Comparison of ENCODE assay signal across 1 cellular context in the genomic region with DNA sequence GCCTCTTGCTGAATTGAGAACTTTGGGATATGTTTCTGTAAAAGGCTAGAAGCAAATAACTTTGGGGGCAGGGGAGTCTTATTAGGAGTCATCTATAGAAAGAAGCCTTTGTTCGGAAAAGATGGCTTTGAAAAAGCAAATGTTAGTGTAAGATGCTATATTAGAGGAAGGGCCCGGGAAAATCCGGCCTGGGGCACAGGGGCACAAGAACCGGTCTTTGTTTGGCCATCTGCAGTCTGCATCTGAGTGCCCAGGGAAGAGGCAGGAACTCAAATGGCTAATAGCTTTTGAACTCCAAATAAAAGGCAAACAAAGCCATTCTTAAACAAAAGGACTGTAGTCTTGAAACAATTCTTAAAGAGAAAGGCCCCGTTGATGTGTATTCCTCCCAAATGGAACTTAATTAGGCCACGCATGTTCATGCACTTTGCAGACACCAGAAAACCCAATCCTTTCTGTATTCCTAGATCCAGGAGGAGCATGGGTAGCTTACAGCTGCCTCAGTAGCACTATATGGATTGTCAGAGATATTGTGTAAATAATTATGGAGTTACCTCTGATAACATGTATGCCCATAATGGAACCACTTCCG.
TF ChIP-seq lines count a peak whose summit lies in the region.

No MANE protein-coding gene starts in this region.

TF ChIP-seq in HepG2, 621 proteins besides CTCF, POLR2A, EP300 and RAD21 (continued from another document and continues in another):
- TF ChIP-seq, protein P1, sequence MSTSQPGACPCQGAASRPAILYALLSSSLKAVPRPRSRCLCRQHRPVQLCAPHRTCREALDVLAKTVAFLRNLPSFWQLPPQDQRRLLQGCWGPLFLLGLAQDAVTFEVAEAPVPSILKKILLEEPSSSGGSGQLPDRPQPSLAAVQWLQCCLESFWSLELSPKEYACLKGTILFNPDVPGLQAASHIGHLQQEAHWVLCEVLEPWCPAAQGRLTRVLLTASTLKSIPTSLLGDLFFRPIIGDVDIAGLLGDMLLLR (CRISPR knock-in tag; IDR thresholded peaks at IDR 0.05): no peak
- TF ChIP-seq CREM (IDR thresholded peaks at IDR 0.05): peak; percentile 84
- TF ChIP-seq CREM (CRISPR knock-in tag; IDR thresholded peaks at IDR 0.05): no peak
- TF ChIP-seq, protein P2, sequence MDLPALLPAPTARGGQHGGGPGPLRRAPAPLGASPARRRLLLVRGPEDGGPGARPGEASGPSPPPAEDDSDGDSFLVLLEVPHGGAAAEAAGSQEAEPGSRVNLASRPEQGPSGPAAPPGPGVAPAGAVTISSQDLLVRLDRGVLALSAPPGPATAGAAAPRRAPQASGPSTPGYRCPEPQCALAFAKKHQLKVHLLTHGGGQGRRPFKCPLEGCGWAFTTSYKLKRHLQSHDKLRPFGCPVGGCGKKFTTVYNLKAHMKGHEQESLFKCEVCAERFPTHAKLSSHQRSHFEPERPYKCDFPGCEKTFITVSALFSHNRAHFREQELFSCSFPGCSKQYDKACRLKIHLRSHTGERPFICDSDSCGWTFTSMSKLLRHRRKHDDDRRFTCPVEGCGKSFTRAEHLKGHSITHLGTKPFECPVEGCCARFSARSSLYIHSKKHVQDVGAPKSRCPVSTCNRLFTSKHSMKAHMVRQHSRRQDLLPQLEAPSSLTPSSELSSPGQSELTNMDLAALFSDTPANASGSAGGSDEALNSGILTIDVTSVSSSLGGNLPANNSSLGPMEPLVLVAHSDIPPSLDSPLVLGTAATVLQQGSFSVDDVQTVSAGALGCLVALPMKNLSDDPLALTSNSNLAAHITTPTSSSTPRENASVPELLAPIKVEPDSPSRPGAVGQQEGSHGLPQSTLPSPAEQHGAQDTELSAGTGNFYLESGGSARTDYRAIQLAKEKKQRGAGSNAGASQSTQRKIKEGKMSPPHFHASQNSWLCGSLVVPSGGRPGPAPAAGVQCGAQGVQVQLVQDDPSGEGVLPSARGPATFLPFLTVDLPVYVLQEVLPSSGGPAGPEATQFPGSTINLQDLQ (CRISPR knock-in tag; IDR thresholded peaks at IDR 0.05): 0 out of 2 replicates have a peak, but pooled peaks have one; percentile 11
- TF ChIP-seq, protein P3, sequence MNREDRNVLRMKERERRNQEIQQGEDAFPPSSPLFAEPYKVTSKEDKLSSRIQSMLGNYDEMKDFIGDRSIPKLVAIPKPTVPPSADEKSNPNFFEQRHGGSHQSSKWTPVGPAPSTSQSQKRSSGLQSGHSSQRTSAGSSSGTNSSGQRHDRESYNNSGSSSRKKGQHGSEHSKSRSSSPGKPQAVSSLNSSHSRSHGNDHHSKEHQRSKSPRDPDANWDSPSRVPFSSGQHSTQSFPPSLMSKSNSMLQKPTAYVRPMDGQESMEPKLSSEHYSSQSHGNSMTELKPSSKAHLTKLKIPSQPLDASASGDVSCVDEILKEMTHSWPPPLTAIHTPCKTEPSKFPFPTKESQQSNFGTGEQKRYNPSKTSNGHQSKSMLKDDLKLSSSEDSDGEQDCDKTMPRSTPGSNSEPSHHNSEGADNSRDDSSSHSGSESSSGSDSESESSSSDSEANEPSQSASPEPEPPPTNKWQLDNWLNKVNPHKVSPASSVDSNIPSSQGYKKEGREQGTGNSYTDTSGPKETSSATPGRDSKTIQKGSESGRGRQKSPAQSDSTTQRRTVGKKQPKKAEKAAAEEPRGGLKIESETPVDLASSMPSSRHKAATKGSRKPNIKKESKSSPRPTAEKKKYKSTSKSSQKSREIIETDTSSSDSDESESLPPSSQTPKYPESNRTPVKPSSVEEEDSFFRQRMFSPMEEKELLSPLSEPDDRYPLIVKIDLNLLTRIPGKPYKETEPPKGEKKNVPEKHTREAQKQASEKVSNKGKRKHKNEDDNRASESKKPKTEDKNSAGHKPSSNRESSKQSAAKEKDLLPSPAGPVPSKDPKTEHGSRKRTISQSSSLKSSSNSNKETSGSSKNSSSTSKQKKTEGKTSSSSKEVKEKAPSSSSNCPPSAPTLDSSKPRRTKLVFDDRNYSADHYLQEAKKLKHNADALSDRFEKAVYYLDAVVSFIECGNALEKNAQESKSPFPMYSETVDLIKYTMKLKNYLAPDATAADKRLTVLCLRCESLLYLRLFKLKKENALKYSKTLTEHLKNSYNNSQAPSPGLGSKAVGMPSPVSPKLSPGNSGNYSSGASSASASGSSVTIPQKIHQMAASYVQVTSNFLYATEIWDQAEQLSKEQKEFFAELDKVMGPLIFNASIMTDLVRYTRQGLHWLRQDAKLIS (CRISPR knock-in tag; IDR thresholded peaks at IDR 0.05): 0 out of 2 replicates have a peak, but pooled peaks have one; percentile 15
- no peak for TF ChIP-seq MLLT10 (CRISPR knock-in tag; IDR thresholded peaks at IDR 0.05)
- no peak for TF ChIP-seq HOXA5 (CRISPR knock-in tag; IDR thresholded peaks at IDR 0.05)
- TF ChIP-seq, protein P4, sequence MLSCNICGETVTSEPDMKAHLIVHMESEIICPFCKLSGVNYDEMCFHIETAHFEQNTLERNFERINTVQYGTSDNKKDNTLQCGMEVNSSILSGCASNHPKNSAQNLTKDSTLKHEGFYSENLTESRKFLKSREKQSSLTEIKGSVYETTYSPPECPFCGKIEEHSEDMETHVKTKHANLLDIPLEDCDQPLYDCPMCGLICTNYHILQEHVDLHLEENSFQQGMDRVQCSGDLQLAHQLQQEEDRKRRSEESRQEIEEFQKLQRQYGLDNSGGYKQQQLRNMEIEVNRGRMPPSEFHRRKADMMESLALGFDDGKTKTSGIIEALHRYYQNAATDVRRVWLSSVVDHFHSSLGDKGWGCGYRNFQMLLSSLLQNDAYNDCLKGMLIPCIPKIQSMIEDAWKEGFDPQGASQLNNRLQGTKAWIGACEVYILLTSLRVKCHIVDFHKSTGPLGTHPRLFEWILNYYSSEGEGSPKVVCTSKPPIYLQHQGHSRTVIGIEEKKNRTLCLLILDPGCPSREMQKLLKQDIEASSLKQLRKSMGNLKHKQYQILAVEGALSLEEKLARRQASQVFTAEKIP (CRISPR knock-in tag; IDR thresholded peaks at IDR 0.05; ENCODE audit: borderline replicate concordance): no peak
- no peak for TF ChIP-seq ETV6 (CRISPR knock-in tag; conservative IDR thresholded peaks at IDR 0.05)
- TF ChIP-seq, protein P5, sequence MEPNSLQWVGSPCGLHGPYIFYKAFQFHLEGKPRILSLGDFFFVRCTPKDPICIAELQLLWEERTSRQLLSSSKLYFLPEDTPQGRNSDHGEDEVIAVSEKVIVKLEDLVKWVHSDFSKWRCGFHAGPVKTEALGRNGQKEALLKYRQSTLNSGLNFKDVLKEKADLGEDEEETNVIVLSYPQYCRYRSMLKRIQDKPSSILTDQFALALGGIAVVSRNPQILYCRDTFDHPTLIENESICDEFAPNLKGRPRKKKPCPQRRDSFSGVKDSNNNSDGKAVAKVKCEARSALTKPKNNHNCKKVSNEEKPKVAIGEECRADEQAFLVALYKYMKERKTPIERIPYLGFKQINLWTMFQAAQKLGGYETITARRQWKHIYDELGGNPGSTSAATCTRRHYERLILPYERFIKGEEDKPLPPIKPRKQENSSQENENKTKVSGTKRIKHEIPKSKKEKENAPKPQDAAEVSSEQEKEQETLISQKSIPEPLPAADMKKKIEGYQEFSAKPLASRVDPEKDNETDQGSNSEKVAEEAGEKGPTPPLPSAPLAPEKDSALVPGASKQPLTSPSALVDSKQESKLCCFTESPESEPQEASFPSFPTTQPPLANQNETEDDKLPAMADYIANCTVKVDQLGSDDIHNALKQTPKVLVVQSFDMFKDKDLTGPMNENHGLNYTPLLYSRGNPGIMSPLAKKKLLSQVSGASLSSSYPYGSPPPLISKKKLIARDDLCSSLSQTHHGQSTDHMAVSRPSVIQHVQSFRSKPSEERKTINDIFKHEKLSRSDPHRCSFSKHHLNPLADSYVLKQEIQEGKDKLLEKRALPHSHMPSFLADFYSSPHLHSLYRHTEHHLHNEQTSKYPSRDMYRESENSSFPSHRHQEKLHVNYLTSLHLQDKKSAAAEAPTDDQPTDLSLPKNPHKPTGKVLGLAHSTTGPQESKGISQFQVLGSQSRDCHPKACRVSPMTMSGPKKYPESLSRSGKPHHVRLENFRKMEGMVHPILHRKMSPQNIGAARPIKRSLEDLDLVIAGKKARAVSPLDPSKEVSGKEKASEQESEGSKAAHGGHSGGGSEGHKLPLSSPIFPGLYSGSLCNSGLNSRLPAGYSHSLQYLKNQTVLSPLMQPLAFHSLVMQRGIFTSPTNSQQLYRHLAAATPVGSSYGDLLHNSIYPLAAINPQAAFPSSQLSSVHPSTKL (CRISPR knock-in tag; IDR thresholded peaks at IDR 0.05): peak; percentile 69
- peak; percentile 85; the same call in 1 of the 2 replicates for TF ChIP-seq SOX5 (CRISPR knock-in tag; IDR thresholded peaks at IDR 0.05; ENCODE audit: borderline replicate concordance)
- TF ChIP-seq, protein P6, sequence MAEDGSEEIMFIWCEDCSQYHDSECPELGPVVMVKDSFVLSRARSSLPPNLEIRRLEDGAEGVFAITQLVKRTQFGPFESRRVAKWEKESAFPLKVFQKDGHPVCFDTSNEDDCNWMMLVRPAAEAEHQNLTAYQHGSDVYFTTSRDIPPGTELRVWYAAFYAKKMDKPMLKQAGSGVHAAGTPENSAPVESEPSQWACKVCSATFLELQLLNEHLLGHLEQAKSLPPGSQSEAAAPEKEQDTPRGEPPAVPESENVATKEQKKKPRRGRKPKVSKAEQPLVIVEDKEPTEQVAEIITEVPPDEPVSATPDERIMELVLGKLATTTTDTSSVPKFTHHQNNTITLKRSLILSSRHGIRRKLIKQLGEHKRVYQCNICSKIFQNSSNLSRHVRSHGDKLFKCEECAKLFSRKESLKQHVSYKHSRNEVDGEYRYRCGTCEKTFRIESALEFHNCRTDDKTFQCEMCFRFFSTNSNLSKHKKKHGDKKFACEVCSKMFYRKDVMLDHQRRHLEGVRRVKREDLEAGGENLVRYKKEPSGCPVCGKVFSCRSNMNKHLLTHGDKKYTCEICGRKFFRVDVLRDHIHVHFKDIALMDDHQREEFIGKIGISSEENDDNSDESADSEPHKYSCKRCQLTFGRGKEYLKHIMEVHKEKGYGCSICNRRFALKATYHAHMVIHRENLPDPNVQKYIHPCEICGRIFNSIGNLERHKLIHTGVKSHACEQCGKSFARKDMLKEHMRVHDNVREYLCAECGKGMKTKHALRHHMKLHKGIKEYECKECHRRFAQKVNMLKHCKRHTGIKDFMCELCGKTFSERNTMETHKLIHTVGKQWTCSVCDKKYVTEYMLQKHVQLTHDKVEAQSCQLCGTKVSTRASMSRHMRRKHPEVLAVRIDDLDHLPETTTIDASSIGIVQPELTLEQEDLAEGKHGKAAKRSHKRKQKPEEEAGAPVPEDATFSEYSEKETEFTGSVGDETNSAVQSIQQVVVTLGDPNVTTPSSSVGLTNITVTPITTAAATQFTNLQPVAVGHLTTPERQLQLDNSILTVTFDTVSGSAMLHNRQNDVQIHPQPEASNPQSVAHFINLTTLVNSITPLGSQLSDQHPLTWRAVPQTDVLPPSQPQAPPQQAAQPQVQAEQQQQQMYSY (CRISPR knock-in tag; IDR thresholded peaks at IDR 0.05): peak; percentile 88
- peak; percentile 54; the same call in 1 of the 2 replicates for TF ChIP-seq SIX4 (CRISPR knock-in tag; IDR thresholded peaks at IDR 0.05)
- TF ChIP-seq, protein P7, sequence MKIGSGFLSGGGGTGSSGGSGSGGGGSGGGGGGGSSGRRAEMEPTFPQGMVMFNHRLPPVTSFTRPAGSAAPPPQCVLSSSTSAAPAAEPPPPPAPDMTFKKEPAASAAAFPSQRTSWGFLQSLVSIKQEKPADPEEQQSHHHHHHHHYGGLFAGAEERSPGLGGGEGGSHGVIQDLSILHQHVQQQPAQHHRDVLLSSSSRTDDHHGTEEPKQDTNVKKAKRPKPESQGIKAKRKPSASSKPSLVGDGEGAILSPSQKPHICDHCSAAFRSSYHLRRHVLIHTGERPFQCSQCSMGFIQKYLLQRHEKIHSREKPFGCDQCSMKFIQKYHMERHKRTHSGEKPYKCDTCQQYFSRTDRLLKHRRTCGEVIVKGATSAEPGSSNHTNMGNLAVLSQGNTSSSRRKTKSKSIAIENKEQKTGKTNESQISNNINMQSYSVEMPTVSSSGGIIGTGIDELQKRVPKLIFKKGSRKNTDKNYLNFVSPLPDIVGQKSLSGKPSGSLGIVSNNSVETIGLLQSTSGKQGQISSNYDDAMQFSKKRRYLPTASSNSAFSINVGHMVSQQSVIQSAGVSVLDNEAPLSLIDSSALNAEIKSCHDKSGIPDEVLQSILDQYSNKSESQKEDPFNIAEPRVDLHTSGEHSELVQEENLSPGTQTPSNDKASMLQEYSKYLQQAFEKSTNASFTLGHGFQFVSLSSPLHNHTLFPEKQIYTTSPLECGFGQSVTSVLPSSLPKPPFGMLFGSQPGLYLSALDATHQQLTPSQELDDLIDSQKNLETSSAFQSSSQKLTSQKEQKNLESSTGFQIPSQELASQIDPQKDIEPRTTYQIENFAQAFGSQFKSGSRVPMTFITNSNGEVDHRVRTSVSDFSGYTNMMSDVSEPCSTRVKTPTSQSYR (CRISPR knock-in tag; IDR thresholded peaks at IDR 0.05; ENCODE audit: borderline replicate concordance): peak; percentile 70
- TF ChIP-seq, protein P8, sequence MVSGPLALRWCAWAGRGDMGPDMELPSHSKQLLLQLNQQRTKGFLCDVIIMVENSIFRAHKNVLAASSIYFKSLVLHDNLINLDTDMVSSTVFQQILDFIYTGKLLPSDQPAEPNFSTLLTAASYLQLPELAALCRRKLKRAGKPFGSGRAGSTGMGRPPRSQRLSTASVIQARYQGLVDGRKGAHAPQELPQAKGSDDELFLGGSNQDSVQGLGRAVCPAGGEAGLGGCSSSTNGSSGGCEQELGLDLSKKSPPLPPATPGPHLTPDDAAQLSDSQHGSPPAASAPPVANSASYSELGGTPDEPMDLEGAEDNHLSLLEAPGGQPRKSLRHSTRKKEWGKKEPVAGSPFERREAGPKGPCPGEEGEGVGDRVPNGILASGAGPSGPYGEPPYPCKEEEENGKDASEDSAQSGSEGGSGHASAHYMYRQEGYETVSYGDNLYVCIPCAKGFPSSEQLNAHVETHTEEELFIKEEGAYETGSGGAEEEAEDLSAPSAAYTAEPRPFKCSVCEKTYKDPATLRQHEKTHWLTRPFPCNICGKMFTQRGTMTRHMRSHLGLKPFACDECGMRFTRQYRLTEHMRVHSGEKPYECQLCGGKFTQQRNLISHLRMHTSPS (CRISPR knock-in tag; IDR thresholded peaks at IDR 0.05; ENCODE audit: low read depth): peak; percentile 64; the same call in 1 of the 2 replicates
- peak; percentile 77 for TF ChIP-seq NFIC (IDR thresholded peaks at IDR 0.05; ENCODE audit: low read length)
- TF ChIP-seq TBP (CRISPR knock-in tag; IDR thresholded peaks at IDR 0.05): no peak
- peak; percentile 65; the same call in 1 of the 2 replicates for TF ChIP-seq HMG20B (CRISPR knock-in tag; conservative IDR thresholded peaks at IDR 0.05)
- TF ChIP-seq, protein P9, sequence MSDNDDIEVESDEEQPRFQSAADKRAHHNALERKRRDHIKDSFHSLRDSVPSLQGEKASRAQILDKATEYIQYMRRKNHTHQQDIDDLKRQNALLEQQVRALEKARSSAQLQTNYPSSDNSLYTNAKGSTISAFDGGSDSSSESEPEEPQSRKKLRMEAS (IDR thresholded peaks at IDR 0.05): peak; percentile 59; the same call in 1 of the 2 replicates
- TF ChIP-seq FOXA1 (IDR thresholded peaks at IDR 0.05): no peak
- TF ChIP-seq FOXA1 (CRISPR knock-in tag; IDR thresholded peaks at IDR 0.05): peak; percentile 14; the same call in 1 of the 2 replicates
- no peak for TF ChIP-seq RBAK (CRISPR knock-in tag; IDR thresholded peaks at IDR 0.05)
